Comparison of ENCODE assay signal across 8 cellular contexts in genomic region chr11:43680521-43681505, GRCh38.
DNase-seq lines count a peak whose midpoint lies in the region; ATAC-seq and FAIRE-seq lines count a peak whose summit lies in the region.

TSS of gene HSD17B12 (plus strand) at chr11:43680738. CDS start at chr11:43680828, 90 bp downstream.

- FAIRE-seq in HTR-8/SVneo (lab: Jason Lieb, UNC), result peak; percentile 99

- no peaks in the 10 kb centered on the region for H3K9me3 Mint-ChIP-seq in effector memory CD8-positive, alpha-beta T cell

- H3K27me3 Mint-ChIP-seq in effector memory CD8-positive, alpha-beta T cell, result peaks cover 0 to under 1% of the 10 kb centered on the region in 2 donors

- peaks cover 16% of the 10 kb centered on the region for H3K36me3 Mint-ChIP-seq in effector memory CD8-positive, alpha-beta T cell (ENCODE audit: insufficient read depth)

- H3K4me3 Mint-ChIP-seq in effector memory CD8-positive, alpha-beta T cell, result peak within 1 kb of the TSS; percentile 87 to 89

- H3K27ac Mint-ChIP-seq in effector memory CD8-positive, alpha-beta T cell, result peak within 1 kb of the TSS; percentile 95 to 99

- ATAC-seq in GM21367 (IDR thresholded peaks at IDR 0.05; ENCODE audit: unreplicated experiment), result peak; percentile 96
- peak; percentile 94 for ATAC-seq in effector memory CD8-positive, alpha-beta T cell (replicated peaks)

- DNase-seq in COR-L47 (lab: John Stamatoyannopoulos, UW) (peak; percentile 99), HTR-8/SVneo (ENCODE audit: insufficient read length, low spot score) (peak; percentile 98), NOMO-1 treated with dmso at 0.1 percent for 144 hours (lab: John Stamatoyannopoulos, UW; ENCODE audit: unreplicated experiment) (peak; percentile 99), medulla oblongata (ENCODE audit: extremely low spot score) (peak; percentile 99)
- peak; percentile 86 to 97 (median 97) for DNase-seq in activated CD8-positive, alpha-beta memory T cell treated with anti-CD3 and anti-CD28 coated beads for 48 hours (ENCODE audit: low read depth in 2 of 3, low spot score in 2 of 3)
- peak; percentile 98 to 99 (median 99) for DNase-seq in effector memory CD8-positive, alpha-beta T cell
- peak; percentile 99 for DNase-seq in stimulated activated CD8-positive, alpha-beta memory T cell treated with anti-CD3 and anti-CD28 coated beads, Interleukin-12 subunit alpha, Interleukin-12 subunit beta, amount 100 ng/mL, for 1 hour (ENCODE audit: low read depth)

- peaks cover 15 to 19% of the 10 kb centered on the region in 2 donors for H3K4me1 Mint-ChIP-seq in effector memory CD8-positive, alpha-beta T cell (ENCODE audit: low read depth in 2 of 2)

Comparison
In these comparisons a context has a peak if more than half of its experiments do, and no peak if none do; other contexts are left out.
1. Peak in every context shown above with its lines: DNase-seq and ATAC-seq.